Comparison of ENCODE assay signal across 8 cellular contexts in the genomic region with DNA sequence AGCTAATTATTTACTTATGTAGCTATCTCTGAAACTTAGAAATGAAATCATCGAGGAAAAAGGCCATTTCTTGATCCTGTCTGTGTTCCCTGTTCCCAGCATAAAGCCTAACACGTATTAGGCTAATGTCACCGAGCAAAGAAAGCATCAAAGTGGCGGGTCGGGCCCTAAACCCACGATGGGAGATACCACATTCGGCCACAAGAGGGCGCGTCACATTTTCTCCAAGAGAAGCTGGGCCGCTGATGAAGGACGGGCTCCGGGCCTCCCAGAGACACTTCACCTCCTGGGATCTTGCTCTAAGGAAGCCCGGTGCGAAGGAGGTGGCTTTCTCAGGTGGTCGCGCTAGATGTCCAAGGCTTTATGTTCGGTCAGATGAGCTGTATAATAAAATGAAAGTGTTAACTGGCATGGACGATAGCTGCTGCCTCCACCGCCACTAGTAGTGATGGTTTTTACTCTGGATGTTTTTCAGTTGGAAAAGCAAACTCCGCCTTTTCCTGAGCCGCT.
A peak's percentile ranks its signal among the peaks of the same experiment; 100 is the strongest.
DNase-seq lines count a peak whose midpoint lies in the region; ATAC-seq and TF ChIP-seq lines count a peak whose summit lies in the region.

No MANE protein-coding gene starts in this region.

- peak; percentile 83 for TF ChIP-seq CTCF in GM10266 (IDR thresholded peaks at IDR 0.05; ENCODE audit: control insufficient read depth, insufficient read depth, low read depth, missing control alignments)

- peak overlapping the region; percentile 86 for H3K4me3 ChIP-seq in HUES48 (ENCODE audit: low read depth, low read length)

- no peak overlapping the region for H3K27ac ChIP-seq in HUES48 (ENCODE audit: low read depth, low read length)

- no peak overlapping the region for H3K9ac ChIP-seq in HUES48 (ENCODE audit: low read depth, low read length)

- no peak for ATAC-seq in GM21526 (IDR thresholded peaks at IDR 0.05; ENCODE audit: low FRiP score, unreplicated experiment)

- peak; percentile 89 for DNase-seq in GM10266 (ENCODE audit: extremely low spot score)
- DNase-seq in NOMO-1 treated with DMSO at 0.1 percent for 48 hours (lab: John Stamatoyannopoulos, UW; ENCODE audit: unreplicated experiment) = peak; percentile 48
- peak; percentile 91 for DNase-seq in activated CD8-positive, alpha-beta memory T cell treated with anti-CD3 and anti-CD28 coated beads, Interleukin-2, amount 50 U/mL, for 4 hours
- peak; percentile 74 for DNase-seq in epidermal melanocyte (ENCODE audit: insufficient read length, low spot score)
- DNase-seq in midbrain (lab: John Stamatoyannopoulos, UW) = peak; percentile 94
- DNase-seq in stimulated activated CD8-positive, alpha-beta memory T cell treated with anti-CD3 and anti-CD28 coated beads, Interleukin-15, amount 100 ng/mL, for 4 hours (ENCODE audit: low read depth in 2 of 2) = peak; percentile 67 to 78

- H3K9me3 ChIP-seq in HUES48 (ENCODE audit: control insufficient read depth, insufficient read depth, low read length) = no peaks in the 10 kb centered on the region

- 0 out of 2 replicates have a peak, but pooled peaks cover 4% of the 10 kb centered on the region for H3K27me3 ChIP-seq in HUES48 (ENCODE audit: control insufficient read depth, insufficient read depth, low read length)

- H3K36me3 ChIP-seq in HUES48 (ENCODE audit: control insufficient read depth, insufficient read depth, low read length) = no peaks in the 10 kb centered on the region

- H3K4me1 ChIP-seq in HUES48 (ENCODE audit: control insufficient read depth, insufficient read depth, low read length) = peaks cover 9% of the 10 kb centered on the region; the same call in 1 of the 2 replicates
